In genomic region chr2:27133905-27134780, GRCh38 we compare ENCODE assay signal across 8 cellular contexts. TPM values are rescaled to one million over a fixed set of nuclear protein-coding genes. Genes with fewer than 3 reads are reported as not detected.
DNase-seq lines count a peak whose midpoint lies in the region; ATAC-seq and TF ChIP-seq lines count a peak whose summit lies in the region.

PREB (minus strand) TSS chr2:27134636; CDS start chr2:27134421, 215 bp downstream.

- no peaks in the 10 kb centered on the region for H3K27me3 Mint-ChIP-seq in activated T-cell treated with anti-CD3 and anti-CD28 coated beads, Interleukin-2, amount 50 U/mL, for 24 hours

- ATAC-seq in GM21619 (IDR thresholded peaks at IDR 0.05; ENCODE audit: unreplicated experiment) = peak; percentile 79

- H3K36me3 ChIP-seq in esophagus (ENCODE audit: control insufficient read depth in 2 of 2, insufficient read depth in 2 of 2, low read length in 1 of 2) = peaks cover 2 to 25% of the 10 kb centered on the region in 2 donors
- peaks cover 26% of the 10 kb centered on the region for H3K36me3 ChIP-seq in muscle layer of colon (ENCODE audit: insufficient read depth, low read length)

- H3K4me3 Mint-ChIP-seq in activated T-cell treated with anti-CD3 and anti-CD28 coated beads, Interleukin-2, amount 50 U/mL, for 24 hours = peak within 1 kb of the TSS; percentile 93

- in situ Hi-C loops in KBM-7 (cut with MboI; ENCODE audit: low pct_unique_long_range_greater_than_20kb, low sequenced_read_pairs) = no loop called here

- H3K27ac Mint-ChIP-seq in activated T-cell treated with anti-CD3 and anti-CD28 coated beads, Interleukin-2, amount 50 U/mL, for 24 hours = peak within 1 kb of the TSS; percentile 98

- H3K27me3 ChIP-seq in esophagus (ENCODE audit: control insufficient read depth in 1 of 2, insufficient read depth in 2 of 2, low read length in 2 of 2) = no peaks in the 10 kb centered on the region
- H3K27me3 ChIP-seq in muscle layer of colon (ENCODE audit: control insufficient read depth in 1 of 2, insufficient read depth in 2 of 2, low read length in 2 of 2) = no peaks in the 10 kb centered on the region

- H3K27ac ChIP-seq in esophagus (ENCODE audit: low read depth in 2 of 2, low read length in 1 of 2) = peak within 1 kb of the TSS; percentile 82 to 86
- H3K27ac ChIP-seq in muscle layer of colon (ENCODE audit: low read depth, low read length) = peak within 1 kb of the TSS; percentile 94

- H3K36me3 Mint-ChIP-seq in activated T-cell treated with anti-CD3 and anti-CD28 coated beads, Interleukin-2, amount 50 U/mL, for 24 hours (ENCODE audit: low read depth) = peaks cover 51% of the 10 kb centered on the region

- no peaks in the 10 kb centered on the region for H3K9me3 Mint-ChIP-seq in activated T-cell treated with anti-CD3 and anti-CD28 coated beads, Interleukin-2, amount 50 U/mL, for 24 hours

- 1% methylated on average over 77 to 86 of the region's 86 CpGs for WGBS in esophagus, 2 donors

- H3K9ac ChIP-seq in muscle layer of colon (ENCODE audit: low read length) = peak within 1 kb of the TSS; percentile 31

- peaks cover 18% of the 10 kb centered on the region for H3K4me1 Mint-ChIP-seq in activated T-cell treated with anti-CD3 and anti-CD28 coated beads, Interleukin-2, amount 50 U/mL, for 24 hours (ENCODE audit: low read depth)

- peaks cover 2 to 8% of the 10 kb centered on the region in 2 donors for H3K4me1 ChIP-seq in esophagus (ENCODE audit: control insufficient read depth in 2 of 2, insufficient read depth in 2 of 2, low read length in 1 of 2)
- H3K4me1 ChIP-seq in muscle layer of colon (ENCODE audit: insufficient read depth, low read length) = peaks cover 13% of the 10 kb centered on the region

- no peaks in the 10 kb centered on the region for H3K9me3 ChIP-seq in esophagus (ENCODE audit: control insufficient read depth in 2 of 2, insufficient read depth in 1 of 2, low read depth in 1 of 2, low read length in 1 of 2)
- no peaks in the 10 kb centered on the region for H3K9me3 ChIP-seq in muscle layer of colon (ENCODE audit: low read length)

- DNase-seq in DMS153 treated with DMSO at 0.1 percent for 48 hours (lab: John Stamatoyannopoulos, UW; ENCODE audit: unreplicated experiment) (peak; percentile 91), KBM-7 (peak; percentile 94)
- peak; percentile 99 for DNase-seq in activated T-cell treated with anti-CD3 and anti-CD28 coated beads, Interleukin-2, amount 50 U/mL, for 24 hours
- peak; percentile 96 for DNase-seq in stimulated activated CD8-positive, alpha-beta memory T cell treated with anti-CD3 and anti-CD28 coated beads, Interleukin-7, amount 100 ng/mL, for 24 hours (ENCODE audit: low read depth)

- H3K4me3 ChIP-seq in esophagus (ENCODE audit: low read depth in 1 of 2, low read length in 2 of 2) = peak within 1 kb of the TSS; percentile 85 to 88
- peak within 1 kb of the TSS; percentile 67 to 90 for H3K4me3 ChIP-seq in muscle layer of colon (ENCODE audit: low read depth in 1 of 2, low read length in 2 of 2)

TF ChIP-seq in PFSK-1, 5 proteins besides CTCF, POLR2A, EP300 and RAD21:
- TF ChIP-seq POLR2AphosphoS5 (IDR thresholded peaks at IDR 0.05; ENCODE audit: low read depth, low read length) (peak; percentile 88), REST (IDR thresholded peaks at IDR 0.05; ENCODE audit: insufficient read depth in 1 of 2, low read depth in 2 of 2, low read length in 2 of 2) (0 out of 4 replicates have a peak, but pooled peaks of 1 of the 2 experiments have one; percentile 15), SIN3A (IDR thresholded peaks at IDR 0.05; ENCODE audit: borderline replicate concordance, insufficient read depth, low read length) (no peak), TAF1 (IDR thresholded peaks at IDR 0.05; ENCODE audit: borderline replicate concordance, insufficient read depth, low read length) (peak; percentile 72; the same call in 1 of the 2 replicates), FOXP2 (optimal IDR thresholded peaks at IDR 0.05; ENCODE audit: borderline replicate concordance, extremely low read depth, extremely low read length, insufficient read depth) (peak; percentile 56)

RNA-seq across cellular contexts. Expression of gene PREB, which starts in this region (rescaled TPM):
- 77.6 TPM for polyA plus RNA-seq in PFSK-1 (2012; ENCODE audit: insufficient read length, low read depth)
- 10 to 100 TPM; 24.1 to 29.7 TPM for polyA plus RNA-seq in esophagus

Comparison
In these comparisons a context has a peak if more than half of its experiments do, and no peak if none do; other contexts are left out.
1. Peak in every context shown above with its lines: DNase-seq, ATAC-seq, H3K4me3 ChIP-seq and H3K27ac ChIP-seq.